In genomic region chr10:111989136-111990050, GRCh38 we compare ENCODE assay signal across 16 cellular contexts.
DNase-seq lines count a peak whose midpoint lies in the region; ATAC-seq, FAIRE-seq and TF ChIP-seq lines count a peak whose summit lies in the region.
"Had no signal": no experiment of that assay in that cellular context is flagged by ENCODE, and none has a peak within 500 bp of the region (broad histone marks: within the 10 kb centered on the region; RNA-seq: fewer than 3 reads in every experiment).

No MANE protein-coding gene starts in this region.

- H3K9ac ChIP-seq in neural cell (ENCODE audit: low read length): no peak overlapping the region

- H3K79me2 ChIP-seq in neural cell (replicated peaks; ENCODE audit: insufficient read depth, low read length): no peaks in the 10 kb centered on the region

- ATAC-seq in GM19023 (IDR thresholded peaks at IDR 0.05; ENCODE audit: unreplicated experiment): no peak
- no peak for ATAC-seq in omental fat pad (ENCODE audit: low FRiP score)
- ATAC-seq: Right ventricle myocardium inferior had no signal

- peak; percentile 22 for TF ChIP-seq EP300 in neural cell (conservative IDR thresholded peaks at IDR 0.05; ENCODE audit: poor library complexity, severe bottlenecking)

- H3K4me2 ChIP-seq in neural cell (ENCODE audit: low read length): no peak overlapping the region

- TF ChIP-seq RAD21 in neural cell (conservative IDR thresholded peaks at IDR 0.05): no peak

- H2AFZ ChIP-seq in neural cell (ENCODE audit: low read depth, low read length): no peak overlapping the region

- no peak for TF ChIP-seq POLR2A in H54 (IDR thresholded peaks at IDR 0.05; ENCODE audit: low read depth, low read length)

- H3K4me3 ChIP-seq in WERI-Rb-1 (ENCODE audit: low read depth, low read length) (peak overlapping the region; percentile 29), neural cell (ENCODE audit: low read length) (no peak overlapping the region)

- H3K9me2 ChIP-seq in neural cell (ENCODE audit: insufficient read depth, low read length): no peaks in the 10 kb centered on the region

- H4K20me1 ChIP-seq in neural cell (ENCODE audit: insufficient read depth): no peaks in the 10 kb centered on the region

- H3K9me3 ChIP-seq in WERI-Rb-1 (ENCODE audit: severe bottlenecking) (no peaks in the 10 kb centered on the region), neural cell (ENCODE audit: low read length) (no peaks in the 10 kb centered on the region)

- H3K36me3 ChIP-seq in WERI-Rb-1: no peaks in the 10 kb centered on the region; the same call in 1 of the 2 replicates
- H3K36me3 ChIP-seq in neural cell (ENCODE audit: insufficient read depth, low read length): no peaks in the 10 kb centered on the region

- no peaks in the 10 kb centered on the region for H3F3A ChIP-seq in neural cell (ENCODE audit: insufficient read depth, low read length, poor library complexity, severe bottlenecking)

- TF ChIP-seq CTCF in WERI-Rb-1 (IDR thresholded peaks at IDR 0.05; ENCODE audit: low read depth, low read length) (no peak), neural cell (IDR thresholded peaks at IDR 0.05; ENCODE audit: poor library complexity, severe bottlenecking) (no peak), omental fat pad (IDR thresholded peaks at IDR 0.05) (no peak)

- DNase-seq in NCI-H1417 (lab: John Stamatoyannopoulos, UW) (peak in 2 of 3 experiments; percentile 11 to 55), NCI-H1417 treated with DMSO at 0.1 percent for 48 hours (lab: John Stamatoyannopoulos, UW) (no peak), DMS79 (lab: John Stamatoyannopoulos, UW) (peak; percentile 4), WERI-Rb-1 (no peak), omental fat pad (ENCODE audit: low spot score) (no peak), H54 (ENCODE audit: insufficient read length, low spot score) (no peak)
- DNase-seq: 8988T, GDM1, GOT3, NCI-H1694 treated with DMSO at 0.1 percent for 48 hours, NCI-H526 treated with DMSO at 0.1 percent for 48 hours had no signal

- FAIRE-seq in H54 (lab: Jason Lieb, UNC): no peak
- FAIRE-seq: HTR-8/SVneo had no signal

- H3K27me3 ChIP-seq in WERI-Rb-1 (ENCODE audit: insufficient read depth, low read depth, severe bottlenecking) (no peaks in the 10 kb centered on the region), neural cell (ENCODE audit: insufficient read depth, low read depth, low read length) (no peaks in the 10 kb centered on the region)

- no peak overlapping the region; the same call in 1 of the 2 replicates for H3K27ac ChIP-seq in WERI-Rb-1
- no peak overlapping the region for H3K27ac ChIP-seq in neural cell (ENCODE audit: low read length)
- H3K27ac ChIP-seq: C4-2B had no signal

TF ChIP-seq in neural cell, 6 proteins besides CTCF, POLR2A, EP300 and RAD21:
- TF ChIP-seq SMC3 (conservative IDR thresholded peaks at IDR 0.05; ENCODE audit: poor library complexity) (no peak), POLR2AphosphoS5 (IDR thresholded peaks at IDR 0.05) (peak; percentile 7)

Comparison
In these comparisons a context has a peak if more than half of its experiments do, and no peak if none do; other contexts are left out.
1. DNase-seq: peak in NCI-H1417 (2 of 3) and DMS79 (single experiment); none in NCI-H1417 treated with DMSO at 0.1 percent for 48 hours (single experiment), WERI-Rb-1 (single experiment), omental fat pad (single experiment) and H54 (single experiment).